In the genomic region with DNA sequence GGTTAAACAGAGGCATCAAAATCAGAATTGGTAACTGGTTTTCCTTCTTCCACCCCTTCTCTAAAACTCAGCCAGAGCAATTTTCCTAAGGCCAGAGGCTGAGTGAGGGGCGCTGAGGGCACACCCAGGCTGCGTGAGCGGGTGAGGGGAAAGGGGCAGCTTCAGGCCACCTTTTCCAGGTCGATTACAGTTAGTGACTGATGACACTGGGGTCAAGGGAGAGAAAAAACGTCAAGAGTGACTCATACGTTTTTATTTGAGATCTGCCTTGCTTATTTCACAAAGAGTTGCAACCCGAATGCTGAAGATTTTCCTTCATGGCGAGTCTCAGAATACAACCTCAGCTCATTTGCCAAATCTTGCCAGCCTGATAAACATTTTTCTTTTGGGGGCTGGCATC, we compare ENCODE assay signal across 22 cellular contexts. TPM values are rescaled to one million over a fixed set of nuclear protein-coding genes. Genes with fewer than 3 reads are reported as not detected.
DNase-seq lines count a peak whose midpoint lies in the region; ATAC-seq and TF ChIP-seq lines count a peak whose summit lies in the region.
"Had no signal": no experiment of that assay in that cellular context is flagged by ENCODE, and none has a peak within 500 bp of the region (broad histone marks: within the 10 kb centered on the region; RNA-seq: fewer than 3 reads in every experiment).

No MANE protein-coding gene starts in this region.

- H3K27ac Mint-ChIP-seq in chondrocyte (ENCODE audit: unreplicated experiment) = peak overlapping the region; percentile 61
- peak overlapping the region; percentile 37 for H3K27ac Mint-ChIP-seq in type B pancreatic cell
- no peak overlapping the region for H3K27ac Mint-ChIP-seq in CD8-positive, alpha-beta T cell
- H3K27ac Mint-ChIP-seq: T-helper 17 cell had no signal

- ATAC-seq in right lobe of liver (peak; percentile 67 to 88 (median 75)), GM18858 (IDR thresholded peaks at IDR 0.05; ENCODE audit: unreplicated experiment) (no peak), aorta (ENCODE audit: low FRiP score) (no peak)
- ATAC-seq in CD8-positive, alpha-beta T cell = no peak
- ATAC-seq: foreskin keratinocyte, T-helper 17 cell had no signal

- H3K27me3 Mint-ChIP-seq in chondrocyte (ENCODE audit: low read depth) = no peaks in the 10 kb centered on the region
- no peaks in the 10 kb centered on the region for H3K27me3 Mint-ChIP-seq in type B pancreatic cell
- no peaks in the 10 kb centered on the region for H3K27me3 Mint-ChIP-seq in CD8-positive, alpha-beta T cell (ENCODE audit: low read depth)
- H3K27me3 Mint-ChIP-seq: T-helper 17 cell had no signal

- TF ChIP-seq CTCF in NB4 (IDR thresholded peaks at IDR 0.05; ENCODE audit: low read depth, low read length) = no peak
- TF ChIP-seq CTCF in chondrocyte (IDR thresholded peaks at IDR 0.05) = no peak
- no peak for TF ChIP-seq CTCF in right lobe of liver (IDR thresholded peaks at IDR 0.05)
- TF ChIP-seq CTCF in type B pancreatic cell (conservative IDR thresholded peaks at IDR 0.05) = no peak
- no peak for TF ChIP-seq CTCF in CD8-positive, alpha-beta T cell (IDR thresholded peaks at IDR 0.05)

- H3K36me3 Mint-ChIP-seq in chondrocyte (ENCODE audit: low read depth) (no peaks in the 10 kb centered on the region), type B pancreatic cell (peaks cover 6% of the 10 kb centered on the region)
- no peaks in the 10 kb centered on the region for H3K36me3 Mint-ChIP-seq in CD8-positive, alpha-beta T cell

- H3K4me1 ChIP-seq in right lobe of liver (peaks cover 0 to 17% (median 4%) of the 10 kb centered on the region in 4 donors), aorta (ENCODE audit: control insufficient read depth in 1 of 2, insufficient read depth in 2 of 2, low read length in 2 of 2) (no peaks in the 10 kb centered on the region)
- H3K4me1 ChIP-seq in CD8-positive, alpha-beta T cell (ENCODE audit: insufficient read depth, low read length) = no peaks in the 10 kb centered on the region
- H3K4me1 ChIP-seq: foreskin keratinocyte, HAP-1, pancreas had no signal

- H3K27me3 ChIP-seq in right lobe of liver = no peaks in the 10 kb centered on the region
- no peaks in the 10 kb centered on the region for H3K27me3 ChIP-seq in CD8-positive, alpha-beta T cell (ENCODE audit: insufficient read depth, low read length)
- no peaks in the 10 kb centered on the region for H3K27me3 ChIP-seq in aorta (ENCODE audit: control insufficient read depth in 1 of 2, insufficient read depth in 2 of 2, low read length in 1 of 2)
- H3K27me3 ChIP-seq: breast epithelium, foreskin keratinocyte, pancreas had no signal

- H3K4me1 Mint-ChIP-seq in chondrocyte (ENCODE audit: low read depth) (peaks cover 69% of the 10 kb centered on the region), type B pancreatic cell (ENCODE audit: unreplicated experiment) (peaks cover 59% of the 10 kb centered on the region)
- H3K4me1 Mint-ChIP-seq in CD8-positive, alpha-beta T cell (ENCODE audit: low read depth) = no peaks in the 10 kb centered on the region
- H3K4me1 Mint-ChIP-seq: T-helper 17 cell had no signal

- TF ChIP-seq POLR2A in NB4 (IDR thresholded peaks at IDR 0.05; ENCODE audit: extremely low read depth, insufficient read length) = no peak
- no peak for TF ChIP-seq POLR2A in right lobe of liver (IDR thresholded peaks at IDR 0.05)

- peak; percentile 32 for DNase-seq in NB4 (ENCODE audit: low read depth)
- DNase-seq in chondrocyte (ENCODE audit: low spot score) = no peak
- peak in 1 of 3 donors; percentile 64 for DNase-seq in right lobe of liver
- no peak for DNase-seq in type B pancreatic cell (ENCODE audit: extremely low spot score, unreplicated experiment)
- DNase-seq in CD8-positive, alpha-beta T cell = no peak
- DNase-seq in aorta = no peak
- DNase-seq: activated CD4-positive, alpha-beta T cell treated with anti-CD3 and anti-CD28 coated beads, Interleukin-2, amount 50 U/mL, for 4 hours; activated CD8-positive, alpha-beta memory T cell treated with anti-CD3 and anti-CD28 coated beads, Interleukin-2, amount 50 U/mL, for 48 hours; cortex of kidney; DMS79 treated with DMSO at 0.1 percent for 48 hours; foreskin keratinocyte; mammary epithelial cell; NCI-H1436 treated with DMSO at 0.1 percent for 48 hours; pancreas; SIG-M5; stimulated activated CD4-positive, alpha-beta T cell treated with anti-CD3 and anti-CD28 coated beads, Interleukin-2, amount 100 ng/mL, for 24 hours; stimulated activated naive CD4-positive, alpha-beta T cell; T-helper 17 cell had no signal

- H3K36me3 ChIP-seq in right lobe of liver = no peaks in the 10 kb centered on the region
- H3K36me3 ChIP-seq in CD8-positive, alpha-beta T cell (ENCODE audit: insufficient read depth, low read length) = no peaks in the 10 kb centered on the region
- H3K36me3 ChIP-seq in aorta (ENCODE audit: control insufficient read depth in 1 of 2, insufficient read depth in 2 of 2, low read length in 1 of 2) = no peaks in the 10 kb centered on the region
- H3K36me3 ChIP-seq: breast epithelium, HAP-1, pancreas had no signal

- CTCF ChIA-PET in CD8-positive, alpha-beta T cell (lab: Charles Lee) = interaction anchor here (0.7 to 1.2 kb wide), 3 partner anchors 18 to 166 kb away, joined by 3 to 5 read pairs (median 3); no protein-coding TSS in a partner anchor

- H3K9me3 ChIP-seq in right lobe of liver (no peaks in the 10 kb centered on the region), aorta (ENCODE audit: control insufficient read depth, low read length) (no peaks in the 10 kb centered on the region)
- H3K9me3 ChIP-seq in CD8-positive, alpha-beta T cell (ENCODE audit: low read length) = no peaks in the 10 kb centered on the region
- H3K9me3 ChIP-seq: breast epithelium, HAP-1, pancreas had no signal

- whole genome bisulfite sequencing in right lobe of liver (ENCODE audit: insufficient coverage, low coverage, low lambda C conversion rate, missing lambda C conversion rate) = 25% methylated on average over 6 of the region's 8 CpGs
- WGBS in aorta, 2 donors = 73 to 78% methylated on average over 8 of the region's 8 CpGs

- intact Hi-C loops in right lobe of liver (cut with DNase I) = no loop called here
- intact Hi-C loops in CD8-positive, alpha-beta T cell (cut with DNase I, micrococcal nuclease) = no loop called here
- intact Hi-C loops in aorta (cut with DNase I) = no loop called here

- no peak overlapping the region for H3K4me3 ChIP-seq in NB4 (ENCODE audit: low read depth, low read length)
- H3K4me3 ChIP-seq in right lobe of liver = no peak overlapping the region
- no peak overlapping the region for H3K4me3 ChIP-seq in CD8-positive, alpha-beta T cell (ENCODE audit: low read depth, low read length)
- no peak overlapping the region for H3K4me3 ChIP-seq in aorta (ENCODE audit: low read length in 2 of 2)
- H3K4me3 ChIP-seq: HAP-1, pancreas had no signal

- H3K4me3 Mint-ChIP-seq in chondrocyte (ENCODE audit: unreplicated experiment) (no peak overlapping the region), type B pancreatic cell (peak overlapping the region; percentile 59)
- H3K4me3 Mint-ChIP-seq in CD8-positive, alpha-beta T cell = no peak overlapping the region
- H3K4me3 Mint-ChIP-seq: T-helper 17 cell had no signal

- peak overlapping the region in 1 of 3 donors; percentile 35 for H3K27ac ChIP-seq in right lobe of liver
- no peak overlapping the region for H3K27ac ChIP-seq in CD8-positive, alpha-beta T cell (ENCODE audit: low read depth, low read length)
- H3K27ac ChIP-seq in aorta (ENCODE audit: low read depth in 1 of 2, low read length in 2 of 2) = no peak overlapping the region
- H3K27ac ChIP-seq: foreskin keratinocyte, pancreas, VCaP had no signal

- POLR2A ChIA-PET in CD8-positive, alpha-beta T cell (lab: Charles Lee) = no interaction called here

- no peaks in the 10 kb centered on the region for H3K9me3 Mint-ChIP-seq in chondrocyte (ENCODE audit: low read depth)
- H3K9me3 Mint-ChIP-seq in type B pancreatic cell = no peaks in the 10 kb centered on the region
- no peaks in the 10 kb centered on the region for H3K9me3 Mint-ChIP-seq in CD8-positive, alpha-beta T cell

RNA-seq across cellular contexts. Expression of a gene that starts 46.7 kb away (rescaled TPM):
- total RNA-seq in chondrocyte (98.9 to 112 TPM (median 104 TPM) in 3 replicates), right lobe of liver (100 to 1,000 TPM in 2 of 6 experiments, 10 to 100 TPM in 4; 23.6 to 162 (median 68.4) TPM), type B pancreatic cell (ENCODE audit: low replicate concordance) (66.3 and 159 TPM in 2 replicates), aorta (100 to 1,000 TPM in 1 of 2 donors, 10 to 100 TPM in 1; 34.2 to 133 TPM)
- 100 to 1,000 TPM; 573 to 578 TPM for total RNA-seq in CD8-positive, alpha-beta T cell
- polyA plus RNA-seq in aorta = 10 to 100 TPM; 21.3 to 77.2 TPM

Comparison
In these comparisons a context has a peak if more than half of its experiments do, and no peak if none do; other contexts are left out.
1. ATAC-seq: peak in right lobe of liver (4 of 4); none in CD8-positive, alpha-beta T cell (single experiment), GM18858 (single experiment) and aorta (single experiment).